18 cellular contexts compared by ENCODE assay signal in the genomic region with DNA sequence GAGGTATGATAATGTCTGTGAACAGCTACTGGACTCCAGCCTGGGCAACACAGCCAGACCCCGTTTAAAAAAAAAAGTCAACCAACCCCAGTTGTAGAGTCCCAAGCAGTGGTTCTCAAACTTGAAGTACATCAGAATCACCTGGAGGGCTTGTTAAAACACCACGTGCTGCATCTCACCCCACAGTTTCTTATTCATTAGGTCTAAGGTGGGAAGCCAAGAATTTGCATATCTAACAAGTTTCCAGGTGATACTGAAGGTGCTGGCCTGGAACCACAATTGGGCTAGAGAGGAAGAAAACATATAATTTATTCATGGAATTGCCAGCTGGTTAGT. TPM values are rescaled to one million over a fixed set of nuclear protein-coding genes. Genes with fewer than 3 reads are reported as not detected.
DNase-seq lines count a peak whose midpoint lies in the region; ATAC-seq and TF ChIP-seq lines count a peak whose summit lies in the region.
"Had no signal": no experiment of that assay in that cellular context is flagged by ENCODE, and none has a peak within 500 bp of the region (broad histone marks: within the 10 kb centered on the region; RNA-seq: fewer than 3 reads in every experiment).

No MANE protein-coding gene starts in this region.

- H3K14ac ChIP-seq in IMR-90 (replicated peaks; ENCODE audit: low read depth, low read length), result peak overlapping the region; percentile 69
- peak overlapping the region; percentile 28 for H3K14ac ChIP-seq in trophoblast cell (ENCODE audit: low read length)

- no peak for ATAC-seq in IMR-90 (ENCODE audit: low read depth)
- ATAC-seq: left cardiac atrium had no signal

- peaks cover 27% of the 10 kb centered on the region for H3K4me1 ChIP-seq in IMR-90 (ENCODE audit: control insufficient read depth, insufficient read depth, low read length)
- H3K4me1 ChIP-seq in trophoblast cell (ENCODE audit: control insufficient read depth in 1 of 2, insufficient read depth in 2 of 2, low read length in 2 of 2), result peaks cover 23 to 31% of the 10 kb centered on the region in 2 experiments
- peaks cover 30 to 40% of the 10 kb centered on the region in 2 donors for H3K4me1 ChIP-seq in adrenal gland (replicated peaks in 1 of 2)

- H4K8ac ChIP-seq in IMR-90 (ENCODE audit: low read depth in 2 of 2, low read length in 2 of 2) (peak overlapping the region in 1 of 2 experiments; percentile 79; a peak in 1 of 4 replicates), trophoblast cell (ENCODE audit: low read depth, low read length) (no peak overlapping the region)

- TF ChIP-seq RAD21 in IMR-90 (IDR thresholded peaks at IDR 0.05; ENCODE audit: low read length), result no peak

- peaks cover 1 to 33% of the 10 kb centered on the region in 2 experiments; a peak in 3 of 4 replicates for H3K79me1 ChIP-seq in IMR-90 (ENCODE audit: low read depth in 1 of 2, low read length in 2 of 2)
- H3K79me1 ChIP-seq in trophoblast cell (ENCODE audit: low read length), result peaks cover 15% of the 10 kb centered on the region

- peak overlapping the region; percentile 10; the same call in 1 of the 2 replicates for H3K18ac ChIP-seq in IMR-90 (ENCODE audit: low read depth, low read length)
- H3K18ac ChIP-seq in trophoblast cell (ENCODE audit: low read length), result no peak overlapping the region

- H2BK15ac ChIP-seq in IMR-90 (ENCODE audit: low read depth, low read length), result peak overlapping the region; percentile 65; the same call in 2 of the 3 replicates

- DNase-seq in IMR-90 (no peak), coronary artery (ENCODE audit: low spot score) (no peak), trophoblast cell (no peak), NCI-H2081 (lab: John Stamatoyannopoulos, UW) (no peak), MG63 (no peak), adrenal gland (no peak), HT-29 (ENCODE audit: low spot score) (no peak)
- DNase-seq: activated CD4-positive, alpha-beta T cell treated with anti-CD3 and anti-CD28 coated beads, Interleukin-2, amount 10 ng/mL, durations not matched to agents 7 days and 5 days; activated naive CD4-positive, alpha-beta T cell treated with anti-CD3 and anti-CD28 coated beads, Interleukin-2, amount 10 ng/mL, durations not matched to agents 7 days and 5 days; activated T-cell treated with anti-CD3 and anti-CD28 coated beads for 4 hours; CD4-positive, CD25-positive, alpha-beta regulatory T cell; dermis blood vessel endothelial cell; left cardiac atrium; NCI-H2029 treated with DMSO at 0.1 percent for 48 hours; NCI-H524 treated with DMSO at 0.1 percent for 48 hours; nucleus accumbens; OCI-M1 had no signal

- H2BK12ac ChIP-seq in trophoblast cell (ENCODE audit: low read length), result no peak overlapping the region

- dilution Hi-C loops in IMR-90 (cut with HindIII; ENCODE audit: low sequenced_read_pairs, unreplicated experiment), result no loop called here

- peak overlapping the region; percentile 71; the same call in 1 of the 2 replicates for H2AK5ac ChIP-seq in IMR-90 (ENCODE audit: low read depth, low read length)
- H2AK5ac ChIP-seq in trophoblast cell (ENCODE audit: low read length), result no peak overlapping the region

- H2AK9ac ChIP-seq in IMR-90 (replicated peaks; ENCODE audit: low read depth, low read length, poor library complexity), result peak overlapping the region; percentile 79

- no peaks in the 10 kb centered on the region for H3K79me2 ChIP-seq in trophoblast cell (ENCODE audit: control insufficient read depth, insufficient read depth, low read length, poor library complexity)

- H3K4ac ChIP-seq in IMR-90 (ENCODE audit: low read depth, low read length), result peak overlapping the region; percentile 82
- H3K4ac ChIP-seq in trophoblast cell (ENCODE audit: low read depth, low read length), result no peak overlapping the region

- H4K91ac ChIP-seq in IMR-90 (ENCODE audit: insufficient read depth, low read depth, low read length) (peak overlapping the region; percentile 35; the same call in 1 of the 2 replicates), trophoblast cell (ENCODE audit: low read depth, low read length) (no peak overlapping the region)

- H3K9ac ChIP-seq in IMR-90 (ENCODE audit: low read depth, low read length) (peak overlapping the region; percentile 5; the same call in 1 of the 2 replicates), trophoblast cell (ENCODE audit: low read length) (no peak overlapping the region)

- H3K56ac ChIP-seq in IMR-90 (ENCODE audit: extremely low read depth, insufficient read depth, low read length), result no peak overlapping the region

- peak overlapping the region; percentile 89; the same call in 1 of the 2 replicates for H3K27ac ChIP-seq in 22Rv1
- H3K27ac ChIP-seq in IMR-90 (ENCODE audit: insufficient read depth, low read length), result peak overlapping the region; percentile 76
- H3K27ac ChIP-seq in coronary artery, result peak overlapping the region; percentile 57 to 96
- H3K27ac ChIP-seq in trophoblast cell (ENCODE audit: low read depth, low read length), result peak overlapping the region; percentile 94
- H3K27ac ChIP-seq in adrenal gland, result no peak overlapping the region

- peaks cover 9% of the 10 kb centered on the region for H3K9me1 ChIP-seq in IMR-90 (ENCODE audit: insufficient read depth, low read length)

- intact Hi-C loops in IMR-90 (cut with micrococcal nuclease), result no loop called here
- intact Hi-C loops in adrenal gland (cut with DNase I), result loop anchor here in 1 of 2 donors (5.0 kb wide), 1 partner anchor 52 kb away; no protein-coding TSS in a partner anchor

- H2BK5ac ChIP-seq in IMR-90 (ENCODE audit: low read depth, low read length, poor library complexity, severe bottlenecking), result peak overlapping the region; percentile 78
- H2BK5ac ChIP-seq in trophoblast cell (ENCODE audit: low read depth, low read length, poor library complexity), result peak overlapping the region; percentile 37

- H3K36me3 ChIP-seq in IMR-90 (ENCODE audit: control insufficient read depth, insufficient read depth, low read length), result 0 out of 2 replicates have a peak, but pooled peaks cover under 1% of the 10 kb centered on the region
- H3K36me3 ChIP-seq in trophoblast cell (ENCODE audit: control insufficient read depth in 1 of 2, insufficient read depth in 2 of 2, low read length in 2 of 2), result no peaks in the 10 kb centered on the region
- H3K36me3 ChIP-seq in MG63, result peaks cover 5% of the 10 kb centered on the region
- no peaks in the 10 kb centered on the region for H3K36me3 ChIP-seq in adrenal gland (replicated peaks in 1 of 2)

- WGBS in IMR-90 (ENCODE audit: extremely low coverage in 2 of 2, insufficient read length in 1 of 2), 2 experiments, result no CpG with 5 or more reads among the region's 2 CpGs
- WGBS in trophoblast cell (ENCODE audit: extremely low coverage, insufficient coverage, insufficient read length), result no CpG with 5 or more reads among the region's 2 CpGs
- 61 to 72% (median 70%) methylated on average over 2 of the region's 2 CpGs for WGBS in adrenal gland, 4 donors

- peak overlapping the region; percentile 33; the same call in 1 of the 2 replicates for H2BK20ac ChIP-seq in IMR-90 (ENCODE audit: low read depth, low read length)

- peak overlapping the region; percentile 50 for H2BK120ac ChIP-seq in IMR-90 (ENCODE audit: low read depth, low read length)
- peak overlapping the region; percentile 36 for H2BK120ac ChIP-seq in trophoblast cell (ENCODE audit: insufficient read depth, low read length, poor library complexity)

- H3K23ac ChIP-seq in IMR-90 (ENCODE audit: low read depth, low read length) (peak overlapping the region; percentile 53; the same call in 1 of the 2 replicates), trophoblast cell (ENCODE audit: low read length) (no peak overlapping the region)

- H3K9me3 ChIP-seq in IMR-90 (ENCODE audit: control insufficient read depth, insufficient read depth, low read length) (no peaks in the 10 kb centered on the region), trophoblast cell (ENCODE audit: insufficient read depth, low read depth, low read length) (peaks cover 1% of the 10 kb centered on the region), MG63 (no peaks in the 10 kb centered on the region), adrenal gland (replicated peaks in 1 of 3) (no peaks in the 10 kb centered on the region)

- H2AFZ ChIP-seq in IMR-90 (replicated peaks; ENCODE audit: low read length, poor library complexity) (peak overlapping the region; percentile 59), trophoblast cell (ENCODE audit: insufficient read depth, low read length, poor library complexity) (no peak overlapping the region)

- H4K5ac ChIP-seq in IMR-90 (ENCODE audit: low read depth, low read length), result peak overlapping the region; percentile 25; the same call in 1 of the 2 replicates

- in situ Hi-C loops in IMR-90 (cut with MboI; ENCODE audit: low sequenced_read_pairs), result no loop called here

- H4K20me1 ChIP-seq in IMR-90 (ENCODE audit: insufficient read depth, low read length), result peaks cover 5% of the 10 kb centered on the region; the same call in 1 of the 2 replicates

- CTCF ChIA-PET in IMR-90 (lab: Yijun Ruan, JAX), result interaction anchor here (2.9 kb wide), 1 partner anchor 53 kb away, joined by 25 read pairs; no protein-coding TSS in a partner anchor

- POLR2A ChIA-PET in IMR-90 (lab: Charles Lee; ENCODE audit: unreplicated experiment), result no interaction called here

- H3K27me3 ChIP-seq in IMR-90 (ENCODE audit: control insufficient read depth, insufficient read depth, low read length), result no peaks in the 10 kb centered on the region
- H3K27me3 ChIP-seq in trophoblast cell (ENCODE audit: insufficient read depth, low read length), result no peaks in the 10 kb centered on the region
- H3K27me3 ChIP-seq in MG63, result no peaks in the 10 kb centered on the region
- H3K27me3 ChIP-seq in adrenal gland, result no peaks in the 10 kb centered on the region

- TF ChIP-seq CTCF in 22Rv1 (IDR thresholded peaks at IDR 0.05), result no peak
- TF ChIP-seq CTCF in IMR-90 (conservative IDR thresholded peaks at IDR 0.05; ENCODE audit: low read depth, low read length), result no peak
- TF ChIP-seq CTCF in coronary artery (IDR thresholded peaks at IDR 0.05), result no peak
- TF ChIP-seq CTCF in adrenal gland (IDR thresholded peaks at IDR 0.05), result no peak

- no peak overlapping the region for H4K12ac ChIP-seq in trophoblast cell (ENCODE audit: low read depth, low read length)

- TF ChIP-seq POLR2A in IMR-90 (IDR thresholded peaks at IDR 0.05; ENCODE audit: low read depth, low read length) (no peak), adrenal gland (IDR thresholded peaks at IDR 0.05) (no peak)

- H3K4me3 ChIP-seq in IMR-90 (ENCODE audit: insufficient read depth, low read depth, low read length), result no peak overlapping the region
- H3K4me3 ChIP-seq in coronary artery, result no peak overlapping the region
- H3K4me3 ChIP-seq in trophoblast cell (ENCODE audit: low read depth, low read length), result no peak overlapping the region
- no peak overlapping the region for H3K4me3 ChIP-seq in MG63
- no peak overlapping the region for H3K4me3 ChIP-seq in adrenal gland

- no TSS peak for BruUV-seq in IMR-90 (replicated peaks; lab: Mats Ljungman, UMichigan)

- H3K4me2 ChIP-seq in IMR-90 (ENCODE audit: low read depth, low read length) (no peak overlapping the region), trophoblast cell (ENCODE audit: low read length) (peak overlapping the region; percentile 60)

RNA-seq across cellular contexts. Expression of a gene that starts 6.7 kb away (rescaled TPM):
- total RNA-seq in IMR-90 (2012; rRNA removed), result 28.3 and 29.7 TPM in 2 replicates
- 38.4 and 48.4 TPM in 2 replicates for polyA plus RNA-seq in IMR-90 (2012; rRNA removed)
- polyA plus RNA-seq in IMR-90 (2012; cell fraction: cytosol; rRNA removed), result 12.2 and 14.7 TPM in 2 replicates
- 45.5 and 129 TPM in 2 replicates for polyA plus RNA-seq in IMR-90 (2012; cell fraction: nucleus; rRNA removed; ENCODE audit: low replicate concordance)
- polyA plus RNA-seq in trophoblast cell (2013), result 52.5 and 54.4 TPM in 2 replicates
- 44.9 and 53.4 TPM in 2 replicates for total RNA-seq in MG63 (2014; rRNA removed; shearing (Covaris generic); ENCODE audit: low replicate concordance)
- 100 to 1,000 TPM in 1 of 8 donors, 10 to 100 TPM in 7; 47.8 to 100 (median 69.1) TPM for total RNA-seq in adrenal gland
- 100 to 1,000 TPM in 2 of 3 donors, 10 to 100 TPM in 1; 74.2 to 143 (median 128) TPM for polyA plus RNA-seq in adrenal gland
- 44.1 and 47.1 TPM in 2 replicates for total RNA-seq in HT-29 (2014; rRNA removed; shearing (Covaris generic))

RNA-seq across cellular contexts. Expression of a gene that starts 14.7 kb away (rescaled TPM):
- total RNA-seq in IMR-90 (2012; rRNA removed) (0.28 and 0.36 TPM in 2 replicates), adrenal gland (10 to 100 TPM; 14.0 to 69.1 (median 41.4) TPM)
- polyA plus RNA-seq in IMR-90 (2012; rRNA removed) (4.4 and 7.2 TPM in 2 replicates), adrenal gland (10 to 100 TPM; 34.5 to 59.0 (median 36.6) TPM)
- polyA plus RNA-seq in IMR-90 (2012; cell fraction: cytosol; rRNA removed), result 4.1 and 8.6 TPM in 2 replicates
- polyA plus RNA-seq in IMR-90 (2012; cell fraction: nucleus; rRNA removed; ENCODE audit: low replicate concordance), result 11.1 and 25.2 TPM in 2 replicates
- polyA plus RNA-seq in trophoblast cell (2013), result 2.0 and 2.2 TPM in 2 replicates
- 0.07 and 1.3 TPM in 2 replicates for total RNA-seq in MG63 (2014; rRNA removed; shearing (Covaris generic); ENCODE audit: low replicate concordance)
- 22.6 and 25.7 TPM in 2 replicates for total RNA-seq in HT-29 (2014; rRNA removed; shearing (Covaris generic))

RNA-seq across cellular contexts. Expression of a gene that starts 25.3 kb away (rescaled TPM):
- total RNA-seq in IMR-90 (2012; rRNA removed), result 24.4 and 25.1 TPM in 2 replicates
- 36.2 and 38.9 TPM in 2 replicates for polyA plus RNA-seq in IMR-90 (2012; rRNA removed)
- polyA plus RNA-seq in IMR-90 (2012; cell fraction: cytosol; rRNA removed), result 15.9 and 19.2 TPM in 2 replicates
- polyA plus RNA-seq in IMR-90 (2012; cell fraction: nucleus; rRNA removed; ENCODE audit: low replicate concordance), result 83.7 and 153 TPM in 2 replicates
- polyA plus RNA-seq in trophoblast cell (2013), result 49.0 and 50.6 TPM in 2 replicates
- 50.2 and 63.6 TPM in 2 replicates for total RNA-seq in MG63 (2014; rRNA removed; shearing (Covaris generic); ENCODE audit: low replicate concordance)
- total RNA-seq in adrenal gland, result 10 to 100 TPM; 36.2 to 72.4 (median 61.7) TPM
- 10 to 100 TPM; 36.2 to 65.1 (median 57.5) TPM for polyA plus RNA-seq in adrenal gland
- 22.9 and 33.3 TPM in 2 replicates for total RNA-seq in HT-29 (2014; rRNA removed; shearing (Covaris generic))

RNA-seq across cellular contexts. Expression of a gene that starts 52.3 kb away (rescaled TPM):
- 20.8 and 22.0 TPM in 2 replicates for total RNA-seq in IMR-90 (2012; rRNA removed)
- polyA plus RNA-seq in IMR-90 (2012; rRNA removed), result 21.9 and 23.4 TPM in 2 replicates
- polyA plus RNA-seq in IMR-90 (2012; cell fraction: cytosol; rRNA removed), result 22.4 and 25.8 TPM in 2 replicates
- 17.8 and 22.5 TPM in 2 replicates for polyA plus RNA-seq in IMR-90 (2012; cell fraction: nucleus; rRNA removed; ENCODE audit: low replicate concordance)
- polyA plus RNA-seq in trophoblast cell (2013), result 4.1 TPM in 2 replicates
- total RNA-seq in MG63 (2014; rRNA removed; shearing (Covaris generic); ENCODE audit: low replicate concordance), result 11.5 and 18.1 TPM in 2 replicates
- total RNA-seq in adrenal gland, result 100 to 1,000 TPM in 3 of 8 donors, 10 to 100 TPM in 5; 46.1 to 110 (median 76.4) TPM
- 10 to 100 TPM; 41.8 to 62.3 (median 50.9) TPM for polyA plus RNA-seq in adrenal gland
- 31.1 and 33.2 TPM in 2 replicates for total RNA-seq in HT-29 (2014; rRNA removed; shearing (Covaris generic))

Comparison
In these comparisons a context has a peak if more than half of its experiments do, and no peak if none do; other contexts are left out.
1. H3K27ac ChIP-seq: peak in 22Rv1 (single experiment), IMR-90 (single experiment), coronary artery (2 of 2) and trophoblast cell (single experiment); none in adrenal gland (0 of 5).